Comparison of ENCODE assay signal across 12 cellular contexts in the genomic region with DNA sequence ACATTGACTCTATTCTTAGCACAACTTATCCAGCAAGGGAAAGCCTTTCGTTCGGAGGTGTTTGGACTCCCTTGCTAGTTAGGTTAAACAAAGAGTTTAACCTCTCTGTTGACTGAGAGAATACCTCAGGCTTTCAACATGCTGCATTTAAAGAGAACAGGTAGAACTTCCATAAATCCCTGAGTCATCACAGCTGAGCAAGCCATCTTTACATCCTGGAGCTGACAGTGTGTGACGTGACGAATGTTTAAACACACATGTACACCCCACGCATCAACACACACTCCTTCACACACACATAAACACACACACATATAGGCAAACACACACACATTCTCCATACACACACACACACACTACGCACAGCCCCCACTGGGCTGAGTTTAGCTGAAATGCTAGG.
A peak's percentile ranks its signal among the peaks of the same experiment; 100 is the strongest.
DNase-seq lines count a peak whose midpoint lies in the region; ATAC-seq, FAIRE-seq and TF ChIP-seq lines count a peak whose summit lies in the region.
"Had no signal": no experiment of that assay in that cellular context is flagged by ENCODE, and none has a peak within 500 bp of the region (broad histone marks: within the 10 kb centered on the region; RNA-seq: fewer than 3 reads in every experiment).

No MANE protein-coding gene starts in this region.

- TF ChIP-seq CTCF in cardiac muscle cell (IDR thresholded peaks at IDR 0.05; ENCODE audit: low read depth, low read length), result no peak
- TF ChIP-seq CTCF in K562 (IDR thresholded peaks at IDR 0.05 in 2 of 3, conservative IDR thresholded peaks at IDR 0.05 in 1 of 3; ENCODE audit: insufficient read depth in 2 of 3, low read depth in 1 of 3, low read length in 3 of 3), result no peak

- no peak overlapping the region for H3K4me2 ChIP-seq in K562 (ENCODE audit: insufficient read depth, low read length)

- TF ChIP-seq POLR2A in K562 (conservative IDR thresholded peaks at IDR 0.05), result no peak

- TF ChIP-seq RAD21 in K562 (CRISPR knock-in tag; conservative IDR thresholded peaks at IDR 0.05 in 1 of 2, IDR thresholded peaks at IDR 0.05 in 1 of 2), result no peak

- H3K9me3 ChIP-seq in cardiac muscle cell (ENCODE audit: low read depth) (no peaks in the 10 kb centered on the region), right cardiac atrium (ENCODE audit: control insufficient read depth, low read length) (no peaks in the 10 kb centered on the region), K562 (replicated peaks; ENCODE audit: control insufficient read depth, insufficient read depth, low read depth, low read length) (no peaks in the 10 kb centered on the region)

- DNase-seq in cardiac muscle cell (ENCODE audit: low read depth in 1 of 2, low spot score in 1 of 2) (peak in 1 of 2 donors; percentile 47), right cardiac atrium (no peak), HTR-8/SVneo (ENCODE audit: insufficient read length, low spot score) (no peak), K562 (ENCODE audit: extremely low read depth in 1 of 4, low spot score in 3 of 4) (no peak), myocyte (ENCODE audit: low read depth) (peak; percentile 35), AG20443 (ENCODE audit: low spot score) (no peak), NCI-H2107 (lab: John Stamatoyannopoulos, UW) (no peak)
- DNase-seq: CD8-positive, alpha-beta memory T cell; GOT3; H9 had no signal

- ATAC-seq in right cardiac atrium (no peak), K562 (no peak), GM19452 (IDR thresholded peaks at IDR 0.05; ENCODE audit: unreplicated experiment) (no peak)

- no peak for TF ChIP-seq EP300 in K562 (IDR thresholded peaks at IDR 0.05; ENCODE audit: low read length)

- no peaks in the 10 kb centered on the region for H3K27me3 ChIP-seq in cardiac muscle cell
- H3K27me3 ChIP-seq in right cardiac atrium (ENCODE audit: control insufficient read depth, insufficient read depth), result no peaks in the 10 kb centered on the region
- peaks cover 0 to 4% of the 10 kb centered on the region in 2 experiments; a peak in 2 of 5 replicates for H3K27me3 ChIP-seq in K562 (ENCODE audit: control insufficient read depth in 2 of 2, insufficient read depth in 2 of 2, low read length in 2 of 2)

- H3K27ac ChIP-seq in cardiac muscle cell, result peak overlapping the region; percentile 57
- no peak overlapping the region for H3K27ac ChIP-seq in right cardiac atrium (ENCODE audit: low read length)
- H3K27ac ChIP-seq in K562 (ENCODE audit: extremely low read depth, low read depth, low read length), result no peak overlapping the region

- H3K9ac ChIP-seq in K562 (ENCODE audit: insufficient read depth in 1 of 2, low read depth in 2 of 2, low read length in 2 of 2), result no peak overlapping the region

- POLR2A ChIA-PET in K562 (lab: Yijun Ruan, JAX), result no interaction called here

- peak; percentile 38 for FAIRE-seq in HTR-8/SVneo (lab: Jason Lieb, UNC)
- no peak for FAIRE-seq in K562 (lab: Jason Lieb, UNC)
- FAIRE-seq: GM18507 had no signal

- in situ Hi-C loops in K562 (cut with MboI), result no loop called here

- 81% methylated on average over 6 of the region's 6 CpGs for WGBS in right cardiac atrium
- WGBS in K562 (ENCODE audit: insufficient coverage, low coverage, missing lambda C conversion rate), result 0% methylated on average over 6 of the region's 6 CpGs

- H3K4me1 ChIP-seq in cardiac muscle cell (ENCODE audit: low read depth) (peaks cover 19% of the 10 kb centered on the region), right cardiac atrium (ENCODE audit: control insufficient read depth, insufficient read depth, low read length) (no peaks in the 10 kb centered on the region), K562 (replicated peaks in 1 of 2; ENCODE audit: control insufficient read depth in 2 of 2, insufficient read depth in 2 of 2, low read length in 2 of 2) (no peaks in the 10 kb centered on the region)

- no peak overlapping the region for H3K4me3 ChIP-seq in cardiac muscle cell
- no peak overlapping the region for H3K4me3 ChIP-seq in right cardiac atrium (ENCODE audit: low read length)
- H3K4me3 ChIP-seq in K562, result no peak overlapping the region

- H3K36me3 ChIP-seq in cardiac muscle cell (no peaks in the 10 kb centered on the region), K562 (ENCODE audit: control insufficient read depth, insufficient read depth, low read length) (no peaks in the 10 kb centered on the region)

- no TSS peak for BruUV-seq in K562 (replicated peaks; lab: Mats Ljungman, UMichigan)

- intact Hi-C loops in right cardiac atrium (cut with DNase I) (no loop called here), K562 (cut with micrococcal nuclease) (no loop called here)

- H3K79me2 ChIP-seq in K562 (ENCODE audit: control insufficient read depth, insufficient read depth, low read length), result no peaks in the 10 kb centered on the region

- H3K9me1 ChIP-seq in K562 (ENCODE audit: control insufficient read depth, insufficient read depth, low read length), result no peaks in the 10 kb centered on the region

- no peaks in the 10 kb centered on the region; the same call in 1 of the 2 replicates for H4K20me1 ChIP-seq in K562 (replicated peaks; ENCODE audit: control insufficient read depth, insufficient read depth, low read length)

- CTCF ChIA-PET in K562 (lab: Yijun Ruan, JAX; ENCODE audit: low intra/inter-chr PET ratio), result no interaction called here

- no peak overlapping the region for H2AFZ ChIP-seq in K562 (ENCODE audit: low read depth, low read length)

TF ChIP-seq in K562, 482 proteins besides CTCF, POLR2A, EP300 and RAD21 (continues in another document):
- TF ChIP-seq ZNF316 (IDR thresholded peaks at IDR 0.05) (peak; percentile 69), RCOR1 (IDR thresholded peaks at IDR 0.05; ENCODE audit: borderline replicate concordance in 1 of 2, low read depth in 2 of 2, low read length in 2 of 2) (no peak), MAFG (tag; conservative IDR thresholded peaks at IDR 0.05) (peak; percentile 73), C11orf30 (IDR thresholded peaks at IDR 0.05; ENCODE audit: low read depth) (peak; percentile 59)
- TF ChIP-seq, protein P1, sequence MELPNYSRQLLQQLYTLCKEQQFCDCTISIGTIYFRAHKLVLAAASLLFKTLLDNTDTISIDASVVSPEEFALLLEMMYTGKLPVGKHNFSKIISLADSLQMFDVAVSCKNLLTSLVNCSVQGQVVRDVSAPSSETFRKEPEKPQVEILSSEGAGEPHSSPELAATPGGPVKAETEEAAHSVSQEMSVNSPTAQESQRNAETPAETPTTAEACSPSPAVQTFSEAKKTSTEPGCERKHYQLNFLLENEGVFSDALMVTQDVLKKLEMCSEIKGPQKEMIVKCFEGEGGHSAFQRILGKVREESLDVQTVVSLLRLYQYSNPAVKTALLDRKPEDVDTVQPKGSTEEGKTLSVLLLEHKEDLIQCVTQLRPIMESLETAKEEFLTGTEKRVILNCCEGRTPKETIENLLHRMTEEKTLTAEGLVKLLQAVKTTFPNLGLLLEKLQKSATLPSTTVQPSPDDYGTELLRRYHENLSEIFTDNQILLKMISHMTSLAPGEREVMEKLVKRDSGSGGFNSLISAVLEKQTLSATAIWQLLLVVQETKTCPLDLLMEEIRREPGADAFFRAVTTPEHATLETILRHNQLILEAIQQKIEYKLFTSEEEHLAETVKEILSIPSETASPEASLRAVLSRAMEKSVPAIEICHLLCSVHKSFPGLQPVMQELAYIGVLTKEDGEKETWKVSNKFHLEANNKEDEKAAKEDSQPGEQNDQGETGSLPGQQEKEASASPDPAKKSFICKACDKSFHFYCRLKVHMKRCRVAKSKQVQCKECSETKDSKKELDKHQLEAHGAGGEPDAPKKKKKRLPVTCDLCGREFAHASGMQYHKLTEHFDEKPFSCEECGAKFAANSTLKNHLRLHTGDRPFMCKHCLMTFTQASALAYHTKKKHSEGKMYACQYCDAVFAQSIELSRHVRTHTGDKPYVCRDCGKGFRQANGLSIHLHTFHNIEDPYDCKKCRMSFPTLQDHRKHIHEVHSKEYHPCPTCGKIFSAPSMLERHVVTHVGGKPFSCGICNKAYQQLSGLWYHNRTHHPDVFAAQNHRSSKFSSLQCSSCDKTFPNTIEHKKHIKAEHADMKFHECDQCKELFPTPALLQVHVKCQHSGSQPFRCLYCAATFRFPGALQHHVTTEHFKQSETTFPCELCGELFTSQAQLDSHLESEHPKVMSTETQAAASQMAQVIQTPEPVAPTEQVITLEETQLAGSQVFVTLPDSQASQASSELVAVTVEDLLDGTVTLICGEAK (IDR thresholded peaks at IDR 0.05), result no peak
- TF ChIP-seq, protein P1 (CRISPR knock-in tag; IDR thresholded peaks at IDR 0.05), result no peak
- TF ChIP-seq, protein P2, sequence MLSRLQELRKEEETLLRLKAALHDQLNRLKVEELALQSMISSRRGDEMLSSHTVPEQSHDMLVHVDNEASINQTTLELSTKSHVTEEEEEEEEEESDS (CRISPR knock-in tag; IDR thresholded peaks at IDR 0.05), result no peak
